ENCODE assay signal across 8 cellular contexts in genomic region chr4:24584175-24584850, GRCh38. TPM values are rescaled to one million over a fixed set of nuclear protein-coding genes. Genes with fewer than 3 reads are reported as not detected.
DNase-seq lines count a peak whose midpoint lies in the region; ATAC-seq, FAIRE-seq and TF ChIP-seq lines count a peak whose summit lies in the region.

Gene DHX15 (minus strand): TSS chr4:24584554. CDS start chr4:24584393, 161 bp downstream.

- peaks cover 50% of the 10 kb centered on the region for H3K79me2 ChIP-seq in keratinocyte (ENCODE audit: control insufficient read depth, insufficient read depth, low read length)

- peak within 1 kb of the TSS; percentile 90 for H3K4me3 Mint-ChIP-seq in chondrocyte (ENCODE audit: unreplicated experiment)

- H4K20me1 ChIP-seq in keratinocyte (ENCODE audit: control insufficient read depth, extremely low read depth, insufficient read depth, low read length) = peaks cover 27% of the 10 kb centered on the region

- H3K9me1 ChIP-seq in keratinocyte (ENCODE audit: control insufficient read depth, extremely low read depth, insufficient read depth, low read length) = no peaks in the 10 kb centered on the region

- no peaks in the 10 kb centered on the region for H3K9me3 ChIP-seq in keratinocyte (ENCODE audit: control insufficient read depth, low read depth, low read length)

- dilution Hi-C loops in keratinocyte (cut with MboI; ENCODE audit: extremely low pct_ligation_motif_present, low sequenced_read_pairs) = no loop called here

- DNase-seq in AML-193 (lab: John Stamatoyannopoulos, UW) (peak; percentile 89 to 92), NCI-H510A (lab: John Stamatoyannopoulos, UW) (peak; percentile 80), chondrocyte (ENCODE audit: low spot score) (peak; percentile 98), keratinocyte (ENCODE audit: low read depth, low spot score) (peak; percentile 69)
- peak; percentile 83 to 87 for DNase-seq in activated CD4-positive, alpha-beta T cell treated with anti-CD3 and anti-CD28 coated beads for 24 hours (ENCODE audit: low read depth in 2 of 2)
- peak; percentile 85 to 89 for DNase-seq in stimulated activated CD4-positive, alpha-beta T cell treated with anti-CD3 and anti-CD28 coated beads, Interleukin-15, amount 100 ng/mL, for 1 hour (ENCODE audit: low read depth in 1 of 2, low spot score in 1 of 2)

- H3K4me3 ChIP-seq in keratinocyte (ENCODE audit: control insufficient read depth in 2 of 3, extremely low read depth in 1 of 3, insufficient read depth in 2 of 3, low read depth in 1 of 3, low read length in 3 of 3) = peak within 1 kb of the TSS; percentile 85 to 100 (median 94)

- H3K4me1 ChIP-seq in keratinocyte (ENCODE audit: control insufficient read depth, extremely low read depth, insufficient read depth, low read length) = peaks cover 13% of the 10 kb centered on the region

- peak; percentile 75 for FAIRE-seq in keratinocyte (lab: Jason Lieb, UNC)

- peak; percentile 89 for ATAC-seq in HG03432 (IDR thresholded peaks at IDR 0.05; ENCODE audit: unreplicated experiment)

- H3K9me3 Mint-ChIP-seq in chondrocyte (ENCODE audit: low read depth) = no peaks in the 10 kb centered on the region

- H2AFZ ChIP-seq in keratinocyte (ENCODE audit: control insufficient read depth, low read length) = peak within 1 kb of the TSS; percentile 89

- H3K27me3 ChIP-seq in keratinocyte (ENCODE audit: control insufficient read depth, extremely low read depth, insufficient read depth, low read length) = no peaks in the 10 kb centered on the region

- peak within 1 kb of the TSS; percentile 98 for H3K9ac ChIP-seq in keratinocyte (ENCODE audit: control insufficient read depth, extremely low read depth, insufficient read depth, low read length)

- peaks cover 29% of the 10 kb centered on the region for H3K4me1 Mint-ChIP-seq in chondrocyte (ENCODE audit: low read depth)

- TF ChIP-seq CTCF in chondrocyte (IDR thresholded peaks at IDR 0.05) (peak; percentile 46), keratinocyte (optimal IDR thresholded peaks at IDR 0.05 in 1 of 3, IDR thresholded peaks at IDR 0.05 in 1 of 3, conservative IDR thresholded peaks at IDR 0.05 in 1 of 3; ENCODE audit: extremely low read depth in 1 of 3, insufficient read depth in 2 of 3, low read length in 3 of 3) (no peak)

- H3K27ac Mint-ChIP-seq in chondrocyte (ENCODE audit: unreplicated experiment) = peak within 1 kb of the TSS; percentile 92

- H3K27me3 Mint-ChIP-seq in chondrocyte (ENCODE audit: low read depth) = no peaks in the 10 kb centered on the region

- no peaks in the 10 kb centered on the region for H3K36me3 Mint-ChIP-seq in chondrocyte (ENCODE audit: low read depth)

- TF ChIP-seq POLR2A in GM19099 (IDR thresholded peaks at IDR 0.05; ENCODE audit: extremely low read depth, insufficient read length, low read depth) = peak; percentile 85

- H3K4me2 ChIP-seq in keratinocyte (ENCODE audit: control insufficient read depth, extremely low read depth, insufficient read depth, low read depth, low read length) = peak within 1 kb of the TSS; percentile 91

- peaks cover 1 to 2% of the 10 kb centered on the region in 2 experiments for H3K36me3 ChIP-seq in keratinocyte (ENCODE audit: control insufficient read depth in 2 of 2, extremely low read depth in 1 of 2, insufficient read depth in 2 of 2, low read length in 2 of 2)

- H3K27ac ChIP-seq in keratinocyte (ENCODE audit: control insufficient read depth, insufficient read depth, low read length) = peak within 1 kb of the TSS; percentile 95

RNA-seq across cellular contexts. Expression of gene DHX15, which starts in this region (rescaled TPM):
- 77.4 to 91.6 TPM (median 79.1 TPM) in 3 replicates for total RNA-seq in chondrocyte
- polyA plus RNA-seq in keratinocyte = 136 to 206 TPM (median 146 TPM) in 3 replicates
- polyA plus RNA-seq in keratinocyte (2011; ENCODE audit: low read depth) = 192 TPM
- polyA plus RNA-seq in keratinocyte (2011; cell fraction: cytosol; rRNA removed) = 62.7 and 126 TPM in 2 replicates
- polyA plus RNA-seq in keratinocyte (2011; cell fraction: nucleus; rRNA removed) = 197 and 271 TPM in 2 replicates
- polyA plus RNA-seq in keratinocyte (2012; ENCODE audit: low replicate concordance) = 83.0 and 109 TPM in 2 replicates
- polyA minus RNA-seq in keratinocyte = 48.8 to 220 TPM (median 120 TPM) in 3 replicates
- polyA minus RNA-seq in keratinocyte (2011; cell fraction: cytosol; rRNA and poly(A)+ RNA removed) = 65.0 TPM
- 109 and 189 TPM in 2 replicates for polyA minus RNA-seq in keratinocyte (2011; cell fraction: nucleus; rRNA and poly(A)+ RNA removed)

Comparison
In these comparisons a context has a peak if more than half of its experiments do, and no peak if none do; other contexts are left out.
1. Peak in every context shown above with its lines: DNase-seq, ATAC-seq, H3K4me3 ChIP-seq and H3K27ac ChIP-seq.